In the genomic region with DNA sequence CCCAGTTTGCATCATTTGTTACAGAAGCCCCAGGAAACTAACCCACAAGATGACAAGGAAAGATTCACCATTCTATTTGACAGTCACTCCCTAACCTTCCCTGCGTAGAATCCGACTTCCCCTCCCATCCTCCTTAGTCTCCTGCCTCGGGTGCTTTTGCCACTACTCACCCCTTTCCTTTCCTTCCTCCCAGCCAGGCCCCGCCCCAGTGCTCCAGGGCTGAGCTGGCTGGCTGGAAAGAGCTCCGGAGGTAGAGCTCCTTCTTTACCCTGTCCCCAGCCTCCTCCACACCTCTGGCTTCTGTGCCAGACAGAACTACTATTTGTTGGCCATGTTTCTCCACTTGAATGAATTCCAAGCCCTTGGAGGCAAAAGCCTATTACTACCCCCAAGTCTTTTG, we compare ENCODE assay signal across 18 cellular contexts.
DNase-seq lines count a peak whose midpoint lies in the region; ATAC-seq and TF ChIP-seq lines count a peak whose summit lies in the region.
"Had no signal": no experiment of that assay in that cellular context is flagged by ENCODE, and none has a peak within 500 bp of the region (broad histone marks: within the 10 kb centered on the region; RNA-seq: fewer than 3 reads in every experiment).

No MANE protein-coding gene starts in this region.

- no peaks in the 10 kb centered on the region for H3K27me3 ChIP-seq in breast epithelium
- H3K27me3 ChIP-seq in RWPE2 (ENCODE audit: insufficient read depth, poor library complexity, severe bottlenecking): no peaks in the 10 kb centered on the region
- peaks cover 1% of the 10 kb centered on the region for H3K27me3 ChIP-seq in upper lobe of right lung
- H3K27me3 ChIP-seq: adrenal gland, transverse colon had no signal

- H3K9me3 ChIP-seq in breast epithelium (no peaks in the 10 kb centered on the region), RWPE2 (ENCODE audit: severe bottlenecking) (no peaks in the 10 kb centered on the region), upper lobe of right lung (no peaks in the 10 kb centered on the region)
- H3K9me3 ChIP-seq: adrenal gland, spleen, transverse colon had no signal

- H3K27ac Mint-ChIP-seq in MCF 10A (ENCODE audit: low read depth, unreplicated experiment): no peak overlapping the region
- H3K27ac Mint-ChIP-seq: activated T-helper 2 cell treated with anti-CD3 and anti-CD28 coated beads, Interferon-gamma antibody, Interleukin-2, Interleukin-4, amounts not matched to agents 10 μg/mL and 5 μg/mL and 100 μg/mL, durations not matched to agents 14 hours and 24 hours and 36 hours; effector memory CD8-positive, alpha-beta T cell; T-helper 17 cell had no signal

- H3K4me1 Mint-ChIP-seq in MCF 10A (ENCODE audit: insufficient read depth, unreplicated experiment): peaks cover 7% of the 10 kb centered on the region

- H3K36me3 Mint-ChIP-seq in MCF 10A (ENCODE audit: insufficient read depth, unreplicated experiment): no peaks in the 10 kb centered on the region

- intact Hi-C loops in MCF 10A (cut with micrococcal nuclease) (loop anchor here (1.0 to 5.0 kb wide), 7 partner anchors 233 to 1011 kb away; no protein-coding TSS in a partner anchor), breast epithelium (cut with DNase I; ENCODE audit: low total_unique reads) (loop anchor here (10.0 kb wide), 3 partner anchors 239 to 539 kb away; no protein-coding TSS in a partner anchor), upper lobe of right lung (cut with DNase I) (no loop called here)

- BruUV-seq in MCF 10A (replicated peaks; lab: Mats Ljungman, UMichigan): no TSS peak

- no peak overlapping the region for H3K4me3 ChIP-seq in breast epithelium
- H3K4me3 ChIP-seq in RWPE2 (ENCODE audit: severe bottlenecking): no peak overlapping the region
- H3K4me3 ChIP-seq in upper lobe of right lung: no peak overlapping the region
- H3K4me3 ChIP-seq: adrenal gland, spleen, transverse colon had no signal

- TF ChIP-seq CTCF in MCF 10A (IDR thresholded peaks at IDR 0.05; ENCODE audit: unreplicated experiment) (no peak), breast epithelium (IDR thresholded peaks at IDR 0.05) (no peak), RWPE2 (IDR thresholded peaks at IDR 0.05; ENCODE audit: poor library complexity, severe bottlenecking) (no peak), upper lobe of right lung (IDR thresholded peaks at IDR 0.05) (no peak)

- H3K4me1 ChIP-seq in breast epithelium: peaks cover 6 to 7% of the 10 kb centered on the region in 2 donors
- peaks cover 5% of the 10 kb centered on the region for H3K4me1 ChIP-seq in RWPE2 (ENCODE audit: insufficient read depth, poor library complexity, severe bottlenecking)
- peaks cover 5% of the 10 kb centered on the region for H3K4me1 ChIP-seq in upper lobe of right lung
- H3K4me1 ChIP-seq: adrenal gland had no signal

- H3K4me3 Mint-ChIP-seq in MCF 10A (ENCODE audit: unreplicated experiment): no peak overlapping the region
- H3K4me3 Mint-ChIP-seq: effector memory CD8-positive, alpha-beta T cell; naive thymus-derived CD4-positive, alpha-beta T cell; T-helper 17 cell had no signal

- H3K27ac ChIP-seq in breast epithelium: peak overlapping the region in 1 of 2 donors; percentile 18
- H3K27ac ChIP-seq in RWPE2 (ENCODE audit: poor library complexity, severe bottlenecking): no peak overlapping the region
- no peak overlapping the region for H3K27ac ChIP-seq in upper lobe of right lung
- H3K27ac ChIP-seq: adrenal gland, C4-2B, spleen, transverse colon had no signal

- peak; percentile 39 for DNase-seq in MCF 10A (ENCODE audit: unreplicated experiment)
- DNase-seq in breast epithelium (ENCODE audit: low spot score in 2 of 2): no peak
- no peak for DNase-seq in RWPE2 (ENCODE audit: low spot score)
- DNase-seq in iPS-NIHi11 (ENCODE audit: low spot score): peak; percentile 12
- peak; percentile 66 for DNase-seq in upper lobe of right lung
- no peak for DNase-seq in HT-29 (ENCODE audit: low spot score)
- no peak for DNase-seq in activated effector memory CD4-positive, alpha-beta T cell treated with anti-CD3 and anti-CD28 coated beads, Interleukin-2, amount 50 U/mL, for 16 hours
- no peak for DNase-seq in SKM-1 treated with dmso at 0.1 percent for 144 hours (lab: John Stamatoyannopoulos, UW; ENCODE audit: unreplicated experiment)
- DNase-seq: 8988T; activated CD4-positive, CD25-positive, alpha-beta regulatory T cell treated with anti-CD3 and anti-CD28 coated beads, Interleukin-2, amount 50 U/mL, for 72 hours; adrenal gland; spleen; transverse colon had no signal

- peak; percentile 72 for ATAC-seq in RWPE2 (ENCODE audit: low read depth)
- ATAC-seq in upper lobe of right lung: peak; percentile 73
- ATAC-seq: naive thymus-derived CD4-positive, alpha-beta T cell had no signal

- no peak for TF ChIP-seq POLR2A in breast epithelium (IDR thresholded peaks at IDR 0.05)

- CTCF ChIA-PET in MCF 10A (lab: Yijun Ruan, JAX): interaction anchor here (0.5 to 7.3 kb wide), 27 partner anchors 11 to 1054 kb away, joined by 3 to 61 read pairs (median 4); no protein-coding TSS in a partner anchor

- H3K9me3 Mint-ChIP-seq in MCF 10A (ENCODE audit: unreplicated experiment): no peaks in the 10 kb centered on the region
- H3K9me3 Mint-ChIP-seq: activated T-helper 2 cell treated with anti-CD3 and anti-CD28 coated beads, Interferon-gamma antibody, Interleukin-2, Interleukin-4, amounts not matched to agents 10 μg/mL and 5 μg/mL and 100 μg/mL, durations not matched to agents 14 hours and 24 hours and 36 hours; effector memory CD8-positive, alpha-beta T cell had no signal

- H3K27me3 Mint-ChIP-seq in MCF 10A (ENCODE audit: insufficient read depth, unreplicated experiment): peaks cover 25% of the 10 kb centered on the region

- POLR2A ChIA-PET in MCF 10A (lab: Yijun Ruan, JAX): no interaction called here

- H3K36me3 ChIP-seq in breast epithelium (no peaks in the 10 kb centered on the region), RWPE2 (ENCODE audit: low read depth) (no peaks in the 10 kb centered on the region), upper lobe of right lung (no peaks in the 10 kb centered on the region)
- H3K36me3 ChIP-seq: adrenal gland, spleen, transverse colon had no signal

Comparison
In these comparisons a context has a peak if more than half of its experiments do, and no peak if none do; other contexts are left out.
1. DNase-seq: peak in MCF 10A (single experiment), iPS-NIHi11 (single experiment) and upper lobe of right lung (single experiment); none in breast epithelium (0 of 2), RWPE2 (single experiment), HT-29 (single experiment), activated effector memory CD4-positive, alpha-beta T cell treated with anti-CD3 and anti-CD28 coated beads, Interleukin-2, amount 50 U/mL, for 16 hours (single experiment) and SKM-1 treated with dmso at 0.1 percent for 144 hours (single experiment).